In genomic region chr7:82179311-82179710, GRCh38 we compare ENCODE assay signal across 16 cellular contexts.
"Had no signal": no experiment of that assay in that cellular context is flagged by ENCODE, and none has a peak within 500 bp of the region (broad histone marks: within the 10 kb centered on the region; RNA-seq: fewer than 3 reads in every experiment).

No MANE protein-coding gene starts in this region.

- DNase-seq: activated CD4-positive, alpha-beta T cell treated with anti-CD3 and anti-CD28 coated beads, Interleukin-2, amount 50 U/mL, for 1 hour; activated CD4-positive, CD25-positive, alpha-beta regulatory T cell treated with anti-CD3 and anti-CD28 coated beads, Interleukin-2, amount 50 U/mL, for 72 hours; activated CD8-positive, alpha-beta memory T cell treated with anti-CD3 and anti-CD28 coated beads, Interleukin-2, amount 50 U/mL, for 4 hours; activated naive CD4-positive, alpha-beta T cell treated with anti-CD3 and anti-CD28 coated beads for 36 hours; activated T-cell treated with anti-CD3 and anti-CD28 coated beads, Interleukin-2, amount 50 U/mL, for 4 hours; aorta; brain microvascular endothelial cell; effector CD8-positive, alpha-beta T cell; heart left ventricle; left cardiac atrium; spleen; stimulated activated naive B cell treated with anti-CD40 and anti-IgM and Interleukin-4, amounts not matched to agents 10 μg/mL and 1 μg/mL and 100 μg/mL, for 72 hours; T1000 had no signal

- H3K27ac ChIP-seq: brain microvascular endothelial cell, esophagus muscularis mucosa, gastroesophageal sphincter, heart left ventricle, spleen had no signal

- H3K27me3 ChIP-seq: brain microvascular endothelial cell, esophagus muscularis mucosa, gastroesophageal sphincter, heart left ventricle, spleen had no signal

- H3K9me3 ChIP-seq: esophagus muscularis mucosa, gastroesophageal sphincter, heart left ventricle, spleen had no signal

- H3K4me3 ChIP-seq: esophagus muscularis mucosa, gastroesophageal sphincter, heart left ventricle, spleen had no signal

- H3K4me1 ChIP-seq: gastroesophageal sphincter, spleen had no signal

- H3K36me3 ChIP-seq: esophagus muscularis mucosa, gastroesophageal sphincter, heart left ventricle, spleen had no signal

- ATAC-seq: activated T-cell treated with anti-CD3 and anti-CD28 coated beads, Interleukin-2, amount 50 U/mL, for 4 hours; gastroesophageal sphincter; left cardiac atrium; natural killer cell treated with Interleukin-12 subunit alpha and Interleukin-12 subunit beta and Interleukin-15 and Interleukin-18, amount 100 ng/mL, for 72 hours; stimulated activated naive B cell treated with anti-CD40 and anti-IgM and Interleukin-4, amounts not matched to agents 10 μg/mL and 1 μg/mL and 100 μg/mL, for 72 hours had no signal
